ENCODE assay signal across 12 cellular contexts in genomic region chr14:24692382-24693352, GRCh38. TPM values are rescaled to one million over a fixed set of nuclear protein-coding genes. Genes with fewer than 3 reads are reported as not detected.
DNase-seq lines count a peak whose midpoint lies in the region; ATAC-seq, FAIRE-seq and TF ChIP-seq lines count a peak whose summit lies in the region.
"Had no signal": no experiment of that assay in that cellular context is flagged by ENCODE, and none has a peak within 500 bp of the region (broad histone marks: within the 10 kb centered on the region; RNA-seq: fewer than 3 reads in every experiment).

No MANE protein-coding gene starts in this region.

- H3K9me3 ChIP-seq in upper lobe of right lung: no peaks in the 10 kb centered on the region

- no peaks in the 10 kb centered on the region for H3K27me3 ChIP-seq in upper lobe of right lung

- intact Hi-C loops in upper lobe of right lung (cut with DNase I): no loop called here

- no peaks in the 10 kb centered on the region for H3K4me1 ChIP-seq in upper lobe of right lung

- TF ChIP-seq POLR2A in GM12892 (IDR thresholded peaks at IDR 0.05; ENCODE audit: low read depth, low read length): no peak
- TF ChIP-seq POLR2A in GM12891 (IDR thresholded peaks at IDR 0.05; ENCODE audit: low read depth, low read length): no peak

- H3K36me3 ChIP-seq in upper lobe of right lung: no peaks in the 10 kb centered on the region

- H3K27ac ChIP-seq in upper lobe of right lung: no peak overlapping the region

- H3K4me3 ChIP-seq in upper lobe of right lung: no peak overlapping the region

- FAIRE-seq in colon (lab: Jason Lieb, UNC) (peak; percentile 43), GM12892 (lab: Jason Lieb, UNC) (no peak), GM12891 (lab: Jason Lieb, UNC) (no peak)
- FAIRE-seq: HTR-8/SVneo had no signal

- DNase-seq in stimulated activated CD4-positive, alpha-beta T cell treated with anti-CD3 and anti-CD28 coated beads, Interleukin-12 subunit alpha, Interleukin-12 subunit beta, amount 100 ng/mL, for 4 hours: peak; percentile 15
- no peak for DNase-seq in stimulated activated CD4-positive, alpha-beta T cell treated with anti-CD3 and anti-CD28 coated beads, Interleukin-2, amount 100 ng/mL, for 48 hours
- peak; percentile 38 to 46 for DNase-seq in activated CD4-positive, alpha-beta T cell treated with anti-CD3 and anti-CD28 coated beads, Interleukin-2, amount 50 U/mL, for 48 hours
- DNase-seq in upper lobe of right lung (no peak), GM12892 (ENCODE audit: insufficient read length) (no peak), GM12891 (ENCODE audit: insufficient read length, low spot score) (no peak), iPS-NIHi7 (ENCODE audit: extremely low spot score) (no peak)
- DNase-seq: NCI-H2171 had no signal

- peak; percentile 42 for ATAC-seq in upper lobe of right lung
- ATAC-seq: sciatic nerve had no signal

- TF ChIP-seq CTCF in upper lobe of right lung (IDR thresholded peaks at IDR 0.05): no peak

TF ChIP-seq in GM12891, 5 proteins besides CTCF, POLR2A, EP300 and RAD21:
- TF ChIP-seq POLR2AphosphoS5 (IDR thresholded peaks at IDR 0.05; ENCODE audit: low read depth, low read length) (no peak), PAX5 (IDR thresholded peaks at IDR 0.05; ENCODE audit: insufficient read depth, low read length, severe bottlenecking) (no peak), TAF1 (IDR thresholded peaks at IDR 0.05; ENCODE audit: low read depth, low read length) (no peak), POU2F2 (IDR thresholded peaks at IDR 0.05; ENCODE audit: low read depth, low read length) (no peak), SPI1 (IDR thresholded peaks at IDR 0.05; ENCODE audit: low read depth, low read length) (no peak)

RNA-seq across cellular contexts. Expression of gene GZMB, which starts 58.7 kb away (rescaled TPM):
- 8.1 TPM for total RNA-seq in upper lobe of right lung
- not detected for polyA plus RNA-seq in GM12892 (2012; ENCODE audit: missing spikeins)
- polyA plus RNA-seq in GM12891 (2012; ENCODE audit: low read depth, missing spikeins): 0.56 TPM
- total RNA-seq: SK-MEL-5 had no signal

Comparison
In these comparisons a context has a peak if more than half of its experiments do, and no peak if none do; other contexts are left out.
1. DNase-seq: peak in stimulated activated CD4-positive, alpha-beta T cell treated with anti-CD3 and anti-CD28 coated beads, Interleukin-12 subunit alpha, Interleukin-12 subunit beta, amount 100 ng/mL, for 4 hours (single experiment) and activated CD4-positive, alpha-beta T cell treated with anti-CD3 and anti-CD28 coated beads, Interleukin-2, amount 50 U/mL, for 48 hours (2 of 2); none in stimulated activated CD4-positive, alpha-beta T cell treated with anti-CD3 and anti-CD28 coated beads, Interleukin-2, amount 100 ng/mL, for 48 hours (0 of 2), upper lobe of right lung (single experiment), GM12892 (single experiment), GM12891 (single experiment) and iPS-NIHi7 (single experiment).